ENCODE assay signal across 18 cellular contexts in genomic region chr1:28343405-28343804, GRCh38. TPM values are rescaled to one million over a fixed set of nuclear protein-coding genes. Genes with fewer than 3 reads are reported as not detected.
DNase-seq lines count a peak whose midpoint lies in the region; ATAC-seq, FAIRE-seq and TF ChIP-seq lines count a peak whose summit lies in the region.
"Had no signal": no experiment of that assay in that cellular context is flagged by ENCODE, and none has a peak within 500 bp of the region (broad histone marks: within the 10 kb centered on the region; RNA-seq: fewer than 3 reads in every experiment).

No MANE protein-coding gene starts in this region.

- H3K9me3 ChIP-seq in smooth muscle cell (replicated peaks; ENCODE audit: low read depth) (no peaks in the 10 kb centered on the region), prostate gland (no peaks in the 10 kb centered on the region)
- H3K9me3 ChIP-seq: gastrocnemius medialis, pancreas, testis had no signal

- H3K36me3 ChIP-seq in smooth muscle cell (ENCODE audit: low read depth) (no peaks in the 10 kb centered on the region), prostate gland (no peaks in the 10 kb centered on the region)
- H3K36me3 ChIP-seq: gastrocnemius medialis, pancreas had no signal

- H3F3A ChIP-seq in smooth muscle cell (ENCODE audit: low read depth), result no peaks in the 10 kb centered on the region

- intact Hi-C loops in prostate gland (cut with DNase I), result no loop called here

- no peak overlapping the region for H3K4me3 ChIP-seq in smooth muscle cell
- H3K4me3 ChIP-seq in prostate gland, result no peak overlapping the region
- H3K4me3 ChIP-seq: gastrocnemius medialis, pancreas, SK-N-MC, skin epidermis, testis had no signal

- no peak overlapping the region for H2AFZ ChIP-seq in smooth muscle cell (ENCODE audit: low read depth)

- H3K4me1 ChIP-seq in smooth muscle cell (ENCODE audit: low read depth), result no peaks in the 10 kb centered on the region
- H3K4me1 ChIP-seq in prostate gland (replicated peaks), result no peaks in the 10 kb centered on the region
- H3K4me1 ChIP-seq: gastrocnemius medialis, pancreas, testis had no signal

- DNase-seq in GM12891 (ENCODE audit: insufficient read length, low spot score) (no peak), RKO (ENCODE audit: low spot score) (peak; percentile 24), smooth muscle cell (lab: John Stamatoyannopoulos, UW; ENCODE audit: unreplicated experiment) (no peak), prostate gland (ENCODE audit: low spot score) (no peak), NCI-H2227 treated with DMSO at 0.1 percent for 48 hours (lab: John Stamatoyannopoulos, UW) (no peak)
- no peak for DNase-seq in stimulated activated CD4-positive, alpha-beta T cell treated with anti-CD3 and anti-CD28 coated beads, Interleukin-2, amount 100 ng/mL, for 48 hours
- DNase-seq: activated CD8-positive, alpha-beta memory T cell treated with anti-CD3 and anti-CD28 coated beads, Interleukin-2, amount 10 ng/mL, durations not matched to agents 7 days and 5 days; amygdala; gastrocnemius medialis; NCI-H2029; NCI-H526 treated with DMSO at 0.1 percent for 48 hours; pancreas; T-helper 9 cell; testis had no signal

- peak; percentile 58 for FAIRE-seq in GM12891 (lab: Jason Lieb, UNC)
- FAIRE-seq: pancreas had no signal

- no peaks in the 10 kb centered on the region for H4K20me1 ChIP-seq in smooth muscle cell (ENCODE audit: low read depth)

- no peak overlapping the region for H3K9ac ChIP-seq in smooth muscle cell (ENCODE audit: low read depth)

- ATAC-seq in esophagus mucosa, result peak; percentile 36
- ATAC-seq: activated CD8-positive, alpha-beta memory T cell treated with anti-CD3 and anti-CD28 coated beads, Interleukin-2, amount 10 ng/mL, durations not matched to agents 7 days and 5 days; gastrocnemius medialis; pancreas had no signal

- no peak overlapping the region for H3K4me2 ChIP-seq in smooth muscle cell

- TF ChIP-seq CTCF in smooth muscle cell (IDR thresholded peaks at IDR 0.05; ENCODE audit: borderline replicate concordance, insufficient read depth, poor library complexity, severe bottlenecking) (no peak), prostate gland (IDR thresholded peaks at IDR 0.05) (no peak)

- no peaks in the 10 kb centered on the region for H3K79me2 ChIP-seq in smooth muscle cell (ENCODE audit: low read depth)

- H3K27me3 ChIP-seq in smooth muscle cell (ENCODE audit: low read depth), result no peaks in the 10 kb centered on the region
- no peaks in the 10 kb centered on the region for H3K27me3 ChIP-seq in prostate gland (replicated peaks; ENCODE audit: insufficient read depth)
- H3K27me3 ChIP-seq: gastrocnemius medialis, pancreas, testis had no signal

- H3K27ac ChIP-seq in smooth muscle cell (ENCODE audit: low read depth), result peak overlapping the region; percentile 39
- H3K27ac ChIP-seq in prostate gland, result no peak overlapping the region
- H3K27ac ChIP-seq: C4-2B, gastrocnemius medialis, pancreas, SK-N-MC, skin epidermis, testis had no signal

- WGBS in smooth muscle cell (ENCODE audit: low lambda C conversion rate), result 81% methylated on average over 2 of the region's 2 CpGs
- WGBS in prostate gland, result 98% methylated on average over 2 of the region's 2 CpGs

- TF ChIP-seq POLR2A in GM12891 (IDR thresholded peaks at IDR 0.05; ENCODE audit: low read depth, low read length) (no peak), prostate gland (IDR thresholded peaks at IDR 0.05) (no peak)

TF ChIP-seq in GM12891, 5 proteins besides CTCF, POLR2A, EP300 and RAD21:
- TF ChIP-seq TAF1 (IDR thresholded peaks at IDR 0.05; ENCODE audit: low read depth, low read length) (no peak), POU2F2 (IDR thresholded peaks at IDR 0.05; ENCODE audit: low read depth, low read length) (no peak), POLR2AphosphoS5 (IDR thresholded peaks at IDR 0.05; ENCODE audit: low read depth, low read length) (no peak), SPI1 (IDR thresholded peaks at IDR 0.05; ENCODE audit: low read depth, low read length) (no peak), PAX5 (IDR thresholded peaks at IDR 0.05; ENCODE audit: insufficient read depth, low read length, severe bottlenecking) (no peak)

RNA-seq across cellular contexts. Expression of gene MED18, which starts 14.6 kb away (rescaled TPM):
- polyA plus RNA-seq in GM12891 (2012; ENCODE audit: low read depth, missing spikeins), result 14.4 TPM
- total RNA-seq in esophagus mucosa (15.5 TPM), smooth muscle cell (11.6 and 13.2 TPM in 2 replicates), prostate gland (10 to 100 TPM in 1 of 2 donors, 1 to 10 TPM in 1; 9.9 to 14.0 TPM)
- 12.3 and 13.8 TPM in 2 replicates for polyA plus RNA-seq in smooth muscle cell

RNA-seq across cellular contexts. Expression of gene PHACTR4, which starts 26.1 kb away (rescaled TPM):
- polyA plus RNA-seq in GM12891 (2012; ENCODE audit: low read depth, missing spikeins), result 9.8 TPM
- total RNA-seq in esophagus mucosa, result 56.3 TPM
- total RNA-seq in smooth muscle cell, result 14.1 and 20.2 TPM in 2 replicates
- polyA plus RNA-seq in smooth muscle cell, result 15.2 and 22.2 TPM in 2 replicates
- 10 to 100 TPM; 38.9 to 45.0 TPM for total RNA-seq in prostate gland
